Comparison of ENCODE assay signal across 29 cellular contexts in genomic region chr10:14438057-14438456, GRCh38.
"Had no signal": no experiment of that assay in that cellular context is flagged by ENCODE, and none has a peak within 500 bp of the region (broad histone marks: within the 10 kb centered on the region; RNA-seq: fewer than 3 reads in every experiment).

No MANE protein-coding gene starts in this region.

- H3K4me1 Mint-ChIP-seq: activated CD4-positive, alpha-beta T cell treated with anti-CD3 and anti-CD28 coated beads for 36 hours; activated CD4-positive, alpha-beta T cell treated with anti-CD3 and anti-CD28 coated beads, Interleukin-2, amount 10 ng/mL, durations not matched to agents 24 days and 14 days; activated CD8-positive, alpha-beta memory T cell treated with anti-CD3 and anti-CD28 coated beads, Interleukin-2, amount 10 ng/mL, durations not matched to agents 7 days and 5 days; activated naive CD8-positive, alpha-beta T cell treated with anti-CD3 and anti-CD28 coated beads, Interleukin-2, amount 10 ng/mL, durations not matched to agents 7 days and 5 days; T-helper 17 cell had no signal

- H3K36me3 Mint-ChIP-seq: activated CD4-positive, alpha-beta memory T cell treated with anti-CD3 and anti-CD28 coated beads for 36 hours; activated CD8-positive, alpha-beta memory T cell treated with anti-CD3 and anti-CD28 coated beads, Interleukin-2, amount 10 ng/mL, durations not matched to agents 7 days and 5 days; activated naive CD4-positive, alpha-beta T cell treated with anti-CD3 and anti-CD28 coated beads, Interleukin-2, amount 50 U/mL, for 72 hours; activated naive CD8-positive, alpha-beta T cell treated with anti-CD3 and anti-CD28 coated beads, Interleukin-2, amount 10 ng/mL, durations not matched to agents 7 days and 5 days; brain had no signal

- H3K9me3 Mint-ChIP-seq: activated CD4-positive, alpha-beta memory T cell treated with anti-CD3 and anti-CD28 coated beads for 36 hours; activated naive CD4-positive, alpha-beta T cell treated with anti-CD3 and anti-CD28 coated beads for 36 hours; activated naive CD8-positive, alpha-beta T cell treated with anti-CD3 and anti-CD28 coated beads, Interleukin-2, amount 10 ng/mL, durations not matched to agents 7 days and 5 days; activated T-helper 1 cell treated with anti-CD3 and anti-CD28 coated beads, Interleukin-12 subunit alpha, Interleukin-12 subunit beta, Interleukin-2, Interleukin-4 antibody, amounts not matched to agents 30 ng/mL and 10 ng/mL and 1 ng/mL, durations not matched to agents 14 hours and 24 hours and 36 hours; activated T-helper 2 cell treated with anti-CD3 and anti-CD28 coated beads, Interferon-gamma antibody, Interleukin-2, Interleukin-4, amounts not matched to agents 10 μg/mL and 5 μg/mL and 100 μg/mL, durations not matched to agents 14 hours and 24 hours and 36 hours; effector memory CD8-positive, alpha-beta T cell; T-helper 2 cell treated with Interferon-gamma antibody and Interleukin-4, amounts not matched to agents 5 μg/mL and 100 μg/mL, for 36 hours had no signal

- H3K27ac Mint-ChIP-seq: activated CD4-positive, alpha-beta memory T cell treated with anti-CD3 and anti-CD28 coated beads for 36 hours; activated CD4-positive, alpha-beta T cell treated with anti-CD3 and anti-CD28 coated beads for 36 hours; activated CD4-positive, alpha-beta T cell treated with anti-CD3 and anti-CD28 coated beads, Interleukin-2, amount 10 ng/mL, durations not matched to agents 24 days and 14 days; activated CD8-positive, alpha-beta memory T cell treated with anti-CD3 and anti-CD28 coated beads, Interleukin-2, amount 10 ng/mL, durations not matched to agents 7 days and 5 days; activated CD8-positive, alpha-beta T cell treated with anti-CD3 and anti-CD28 coated beads, Interleukin-2, amount 10 ng/mL, durations not matched to agents 7 days and 5 days; activated naive CD4-positive, alpha-beta T cell treated with anti-CD3 and anti-CD28 coated beads for 36 hours; activated naive CD4-positive, alpha-beta T cell treated with anti-CD3 and anti-CD28 coated beads, Interleukin-2, amount 50 U/mL, for 72 hours; activated naive CD8-positive, alpha-beta T cell treated with anti-CD3 and anti-CD28 coated beads, Interleukin-2, amount 10 ng/mL, durations not matched to agents 7 days and 5 days; activated T-helper 1 cell treated with anti-CD3 and anti-CD28 coated beads, Interleukin-12 subunit alpha, Interleukin-12 subunit beta, Interleukin-2, Interleukin-4 antibody, amounts not matched to agents 30 ng/mL and 10 ng/mL and 1 ng/mL, durations not matched to agents 14 hours and 24 hours and 36 hours; activated T-helper 2 cell treated with anti-CD3 and anti-CD28 coated beads, Interferon-gamma antibody, Interleukin-2, Interleukin-4, amounts not matched to agents 10 μg/mL and 5 μg/mL and 100 μg/mL, durations not matched to agents 14 hours and 24 hours and 36 hours; effector memory CD8-positive, alpha-beta T cell; T-helper 17 cell; T-helper 2 cell treated with Interferon-gamma antibody and Interleukin-4, amounts not matched to agents 5 μg/mL and 100 μg/mL, for 36 hours had no signal

- DNase-seq: activated CD4-positive, alpha-beta memory T cell treated with anti-CD3 and anti-CD28 coated beads for 36 hours; activated CD4-positive, alpha-beta T cell treated with anti-CD3 and anti-CD28 coated beads for 36 hours; activated CD4-positive, alpha-beta T cell treated with anti-CD3 and anti-CD28 coated beads, Interleukin-2, amount 10 ng/mL, durations not matched to agents 24 days and 14 days; activated CD4-positive, CD25-positive, alpha-beta regulatory T cell; activated CD4-positive, CD25-positive, alpha-beta regulatory T cell treated with anti-CD3 and anti-CD28 coated beads, Interleukin-2, amount 50 U/mL, for 72 hours; activated CD8-positive, alpha-beta memory T cell treated with anti-CD3 and anti-CD28 coated beads, Interleukin-2, amount 10 ng/mL, durations not matched to agents 7 days and 5 days; activated CD8-positive, alpha-beta memory T cell treated with anti-CD3 and anti-CD28 coated beads, Interleukin-2, amount 50 U/mL, for 4 hours; activated CD8-positive, alpha-beta T cell treated with anti-CD3 and anti-CD28 coated beads, Interleukin-2, amount 10 ng/mL, durations not matched to agents 7 days and 5 days; activated effector memory CD4-positive, alpha-beta T cell treated with anti-CD3 and anti-CD28 coated beads, Interleukin-2, amount 50 U/mL, for 16 hours; activated naive CD4-positive, alpha-beta T cell treated with anti-CD3 and anti-CD28 coated beads for 36 hours; activated naive CD8-positive, alpha-beta T cell treated with anti-CD3 and anti-CD28 coated beads, Interleukin-2, amount 10 ng/mL, durations not matched to agents 7 days and 5 days; activated T-cell treated with anti-CD3 and anti-CD28 coated beads, Interleukin-2, amount 50 U/mL, for 1 hour; activated T-cell treated with anti-CD3 and anti-CD28 coated beads, Interleukin-2, amount 50 U/mL, for 48 hours; central memory CD4-positive, alpha-beta T cell; cortex of kidney; dermis blood vessel endothelial cell; effector CD4-positive, alpha-beta T cell; effector memory CD8-positive, alpha-beta T cell; esophagus squamous epithelium; foreskin melanocyte; heart right ventricle; T-helper 17 cell; T1000 had no signal

- ATAC-seq: activated CD4-positive, alpha-beta T cell treated with anti-CD3 and anti-CD28 coated beads for 36 hours; activated CD8-positive, alpha-beta memory T cell treated with anti-CD3 and anti-CD28 coated beads, Interleukin-2, amount 10 ng/mL, durations not matched to agents 7 days and 5 days; activated CD8-positive, alpha-beta T cell treated with anti-CD3 and anti-CD28 coated beads, Interleukin-2, amount 10 ng/mL, durations not matched to agents 7 days and 5 days; activated naive CD4-positive, alpha-beta T cell treated with anti-CD3 and anti-CD28 coated beads, Interleukin-2, amount 50 U/mL, for 72 hours; effector memory CD8-positive, alpha-beta T cell; gastroesophageal sphincter; heart right ventricle; T-helper 17 cell had no signal

- H3K4me3 Mint-ChIP-seq: activated CD4-positive, alpha-beta memory T cell treated with anti-CD3 and anti-CD28 coated beads for 36 hours; activated CD4-positive, alpha-beta T cell treated with anti-CD3 and anti-CD28 coated beads for 36 hours; activated CD4-positive, alpha-beta T cell treated with anti-CD3 and anti-CD28 coated beads, Interleukin-2, amount 10 ng/mL, durations not matched to agents 24 days and 14 days; activated CD8-positive, alpha-beta memory T cell treated with anti-CD3 and anti-CD28 coated beads, Interleukin-2, amount 10 ng/mL, durations not matched to agents 7 days and 5 days; activated CD8-positive, alpha-beta T cell treated with anti-CD3 and anti-CD28 coated beads, Interleukin-2, amount 10 ng/mL, durations not matched to agents 7 days and 5 days; activated naive CD4-positive, alpha-beta T cell treated with anti-CD3 and anti-CD28 coated beads for 36 hours; activated naive CD8-positive, alpha-beta T cell treated with anti-CD3 and anti-CD28 coated beads, Interleukin-2, amount 10 ng/mL, durations not matched to agents 7 days and 5 days; activated T-helper 1 cell treated with anti-CD3 and anti-CD28 coated beads, Interleukin-12 subunit alpha, Interleukin-12 subunit beta, Interleukin-2, Interleukin-4 antibody, amounts not matched to agents 30 ng/mL and 10 ng/mL and 1 ng/mL, durations not matched to agents 14 hours and 24 hours and 36 hours; brain; effector memory CD8-positive, alpha-beta T cell; T-helper 17 cell; T-helper 2 cell treated with Interferon-gamma antibody and Interleukin-4, amounts not matched to agents 5 μg/mL and 100 μg/mL, for 36 hours had no signal
